ENCODE assay signal across 8 cellular contexts in the genomic region with DNA sequence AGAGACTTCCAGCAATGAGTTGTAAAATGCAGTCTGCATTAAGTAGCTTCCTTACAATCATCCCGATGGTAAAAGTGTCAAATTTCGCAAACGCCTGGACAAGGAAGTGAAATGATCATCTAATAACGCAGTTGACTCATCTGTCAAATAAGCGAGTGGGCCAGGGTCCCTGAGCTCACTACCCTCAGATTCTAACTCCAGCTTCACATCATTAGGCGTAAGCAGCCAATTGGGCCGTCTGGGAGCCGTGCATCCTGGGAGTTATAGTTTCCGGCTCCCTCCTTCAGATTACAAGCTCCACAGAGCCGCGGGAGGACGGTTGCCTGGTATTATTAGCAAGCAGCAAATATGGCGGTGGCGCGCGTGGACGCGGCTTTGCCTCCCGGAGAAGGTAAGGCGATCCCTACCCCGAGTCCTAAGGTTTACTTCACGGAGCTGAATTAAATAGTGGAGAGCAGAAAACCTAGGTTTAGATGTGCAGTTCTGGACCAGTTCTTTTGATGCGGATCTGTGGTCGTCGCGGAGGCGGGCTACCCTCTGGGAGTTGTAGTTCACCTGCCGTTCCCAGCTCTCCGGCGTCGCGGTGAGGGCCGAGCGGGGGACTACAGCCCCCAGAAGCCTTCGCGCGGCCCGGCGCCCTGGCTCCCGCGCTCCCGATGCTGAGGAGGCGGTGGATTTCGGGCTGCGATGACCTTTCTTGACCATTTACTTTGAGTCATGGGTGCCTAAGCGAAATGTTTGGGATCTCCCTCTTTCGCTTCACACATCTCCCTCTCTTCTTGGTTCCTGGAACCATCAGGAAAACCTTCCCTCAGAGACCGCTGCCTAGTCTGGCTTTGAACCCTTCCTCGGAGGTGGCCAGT. TPM values are rescaled to one million over a fixed set of nuclear protein-coding genes. Genes with fewer than 3 reads are reported as not detected.
DNase-seq lines count a peak whose midpoint lies in the region; ATAC-seq and TF ChIP-seq lines count a peak whose summit lies in the region.

A gene with protein sequence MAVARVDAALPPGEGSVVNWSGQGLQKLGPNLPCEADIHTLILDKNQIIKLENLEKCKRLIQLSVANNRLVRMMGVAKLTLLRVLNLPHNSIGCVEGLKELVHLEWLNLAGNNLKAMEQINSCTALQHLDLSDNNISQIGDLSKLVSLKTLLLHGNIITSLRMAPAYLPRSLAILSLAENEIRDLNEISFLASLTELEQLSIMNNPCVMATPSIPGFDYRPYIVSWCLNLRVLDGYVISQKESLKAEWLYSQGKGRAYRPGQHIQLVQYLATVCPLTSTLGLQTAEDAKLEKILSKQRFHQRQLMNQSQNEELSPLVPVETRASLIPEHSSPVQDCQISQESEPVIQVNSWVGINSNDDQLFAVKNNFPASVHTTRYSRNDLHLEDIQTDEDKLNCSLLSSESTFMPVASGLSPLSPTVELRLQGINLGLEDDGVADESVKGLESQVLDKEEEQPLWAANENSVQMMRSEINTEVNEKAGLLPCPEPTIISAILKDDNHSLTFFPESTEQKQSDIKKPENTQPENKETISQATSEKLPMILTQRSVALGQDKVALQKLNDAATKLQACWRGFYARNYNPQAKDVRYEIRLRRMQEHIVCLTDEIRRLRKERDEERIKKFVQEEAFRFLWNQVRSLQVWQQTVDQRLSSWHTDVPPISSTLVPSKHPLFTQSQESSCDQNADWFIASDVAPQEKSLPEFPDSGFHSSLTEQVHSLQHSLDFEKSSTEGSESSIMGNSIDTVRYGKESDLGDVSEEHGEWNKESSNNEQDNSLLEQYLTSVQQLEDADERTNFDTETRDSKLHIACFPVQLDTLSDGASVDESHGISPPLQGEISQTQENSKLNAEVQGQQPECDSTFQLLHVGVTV (plus strand): TSS at position 286 of the 863 bp plus-strand sequence. CDS start 63 bp downstream, at position 349.

- peaks cover 9% of the 10 kb centered on the region; the same call in 1 of the 2 replicates for H3K4me1 ChIP-seq in HUES64 (ENCODE audit: insufficient read depth, low read length)
- H3K4me1 ChIP-seq in OCI-LY1 (ENCODE audit: insufficient read depth, low read length, severe bottlenecking): peaks cover 43% of the 10 kb centered on the region

- peak; percentile 86 for ATAC-seq in GM21447 (IDR thresholded peaks at IDR 0.05; ENCODE audit: unreplicated experiment)

- no peak for TF ChIP-seq CTCF in OCI-LY1 (IDR thresholded peaks at IDR 0.05; ENCODE audit: low read length)

- H3K9me2 ChIP-seq in OCI-LY1 (ENCODE audit: low read depth, low read length): no peaks in the 10 kb centered on the region

- H3K79me2 ChIP-seq in OCI-LY1 (ENCODE audit: insufficient read depth, low read length): peaks cover 12% of the 10 kb centered on the region

- under 1% methylated on average over 49 of the region's 49 CpGs for WGBS in HUES64

- H3K27ac ChIP-seq in HUES64 (ENCODE audit: low read depth, low read length) (no peak within 1 kb of the TSS), OCI-LY1 (ENCODE audit: low read depth, low read length, poor library complexity, severe bottlenecking) (peak within 1 kb of the TSS; percentile 76)

- in situ Hi-C loops in Caki2 (cut with HindIII; ENCODE audit: low pct_unique_long_range_greater_than_20kb, low sequenced_read_pairs): no loop called here

- H3K9ac ChIP-seq in HUES64 (ENCODE audit: low read depth, low read length) (peak within 1 kb of the TSS; percentile 75), OCI-LY1 (ENCODE audit: low read length) (peak within 1 kb of the TSS; percentile 91)

- peak within 1 kb of the TSS; percentile 97 for H2AFZ ChIP-seq in OCI-LY1 (ENCODE audit: low read length)

- DNase-seq in Caki2 (ENCODE audit: low read depth): peak; percentile 90
- peak; percentile 83 for DNase-seq in activated CD8-positive, alpha-beta memory T cell treated with anti-CD3 and anti-CD28 coated beads, Interleukin-2, amount 50 U/mL, for 4 hours
- peak; percentile 36 for DNase-seq in epidermal melanocyte (ENCODE audit: insufficient read length, low spot score)
- peak; percentile 90 for DNase-seq in middle frontal gyrus (ENCODE audit: extremely low spot score, low spot score)
- DNase-seq in stimulated activated CD8-positive, alpha-beta memory T cell treated with anti-CD3 and anti-CD28 coated beads, Interleukin-2, amount 100 ng/mL, for 48 hours (ENCODE audit: low read depth in 2 of 2): peak; percentile 83 to 87

- H3K4me3 ChIP-seq in HUES64 (ENCODE audit: low read length) (peak within 1 kb of the TSS; percentile 93), OCI-LY1 (ENCODE audit: low read depth, low read length, poor library complexity, severe bottlenecking) (peak within 1 kb of the TSS; percentile 86)

- H3F3A ChIP-seq in OCI-LY1 (ENCODE audit: insufficient read depth, low read length): peaks cover 3% of the 10 kb centered on the region; the same call in 1 of the 2 replicates

- no peaks in the 10 kb centered on the region for H4K20me1 ChIP-seq in OCI-LY1 (ENCODE audit: insufficient read depth, low read length)

- H3K27me3 ChIP-seq in HUES64 (ENCODE audit: insufficient read depth, low read length) (no peaks in the 10 kb centered on the region), OCI-LY1 (ENCODE audit: insufficient read depth, low read length) (no peaks in the 10 kb centered on the region)

- H3K36me3 ChIP-seq in HUES64 (ENCODE audit: insufficient read depth, low read length): peaks cover 32% of the 10 kb centered on the region
- peaks cover 29% of the 10 kb centered on the region; the same call in 1 of the 2 replicates for H3K36me3 ChIP-seq in OCI-LY1 (ENCODE audit: insufficient read depth, low read length)

- peak within 1 kb of the TSS; percentile 91 for H3K4me2 ChIP-seq in OCI-LY1 (ENCODE audit: low read length)

- H3K9me3 ChIP-seq in HUES64 (ENCODE audit: insufficient read depth, low read depth, low read length): no peaks in the 10 kb centered on the region
- no peaks in the 10 kb centered on the region for H3K9me3 ChIP-seq in OCI-LY1 (ENCODE audit: low read length)

RNA-seq across cellular contexts. Expression of the gene that starts here (rescaled TPM):
- total RNA-seq in Caki2 (2014; rRNA removed; shearing (Covaris generic); ENCODE audit: low replicate concordance): 6.1 and 6.9 TPM in 2 replicates
- 6.0 TPM for polyA plus RNA-seq in HUES64 (2013, experiment 1 of 2)
- 7.0 TPM for polyA plus RNA-seq in HUES64 (2013, experiment 2 of 2)

Comparison
In these comparisons a context has a peak if more than half of its experiments do, and no peak if none do; other contexts are left out.
1. DNase-seq: peak in every context shown above with its lines; median percentile 90 in Caki2; 90 in middle frontal gyrus; 85 in stimulated activated CD8-positive, alpha-beta memory T cell treated with anti-CD3 and anti-CD28 coated beads, Interleukin-2, amount 100 ng/mL, for 48 hours; 83 in activated CD8-positive, alpha-beta memory T cell treated with anti-CD3 and anti-CD28 coated beads, Interleukin-2, amount 50 U/mL, for 4 hours; 36 in epidermal melanocyte.